16 cellular contexts compared by ENCODE assay signal in the genomic region with DNA sequence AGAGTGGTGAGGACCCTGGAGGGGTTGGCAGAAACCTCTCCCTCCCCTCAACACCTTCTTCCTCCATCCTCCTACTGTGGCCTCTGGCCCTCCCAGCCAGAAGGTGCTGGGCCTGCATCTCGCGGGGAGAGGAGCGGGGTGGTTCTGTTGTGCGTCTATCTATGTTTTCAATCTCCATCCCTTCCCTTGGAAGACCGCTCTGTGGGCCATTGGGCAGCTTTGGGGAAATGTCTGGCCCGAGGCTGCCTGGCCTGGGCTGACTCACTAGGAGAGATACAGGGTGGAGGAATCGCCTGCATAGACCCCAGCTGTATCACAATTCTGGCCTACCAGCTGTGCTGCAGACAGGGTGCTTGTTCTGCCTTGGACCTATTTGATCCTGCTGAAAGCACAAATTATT. TPM values are rescaled to one million over a fixed set of nuclear protein-coding genes. Genes with fewer than 3 reads are reported as not detected.
A peak's percentile ranks its signal among the peaks of the same experiment; 100 is the strongest.
DNase-seq lines count a peak whose midpoint lies in the region; ATAC-seq and TF ChIP-seq lines count a peak whose summit lies in the region.
"Had no signal": no experiment of that assay in that cellular context is flagged by ENCODE, and none has a peak within 500 bp of the region (broad histone marks: within the 10 kb centered on the region; RNA-seq: fewer than 3 reads in every experiment).

No MANE protein-coding gene starts in this region.

- H3K27me3 Mint-ChIP-seq in GM23338 (ENCODE audit: insufficient read depth, low read depth, poor library complexity): peaks cover 25% of the 10 kb centered on the region
- H3K27me3 Mint-ChIP-seq in neural crest cell (ENCODE audit: low read depth): peaks cover 29% of the 10 kb centered on the region

- H3K9me3 Mint-ChIP-seq in GM23338 (no peaks in the 10 kb centered on the region), neural crest cell (no peaks in the 10 kb centered on the region)
- H3K9me3 Mint-ChIP-seq: CD4-positive, alpha-beta T cell had no signal

- H3K9me2 ChIP-seq in GM23338 (ENCODE audit: insufficient read depth): no peaks in the 10 kb centered on the region

- H3K4me3 ChIP-seq in BE2C (ENCODE audit: low read depth, low read length): no peak overlapping the region
- H3K4me3 ChIP-seq in GM23338: no peak overlapping the region
- H3K4me3 ChIP-seq: GM23248, HAP-1, K562 had no signal

- peaks cover 39% of the 10 kb centered on the region for H3K79me2 ChIP-seq in GM23338 (replicated peaks; ENCODE audit: insufficient read depth)

- peaks cover 6% of the 10 kb centered on the region for H3K27me3 ChIP-seq in BE2C
- H3K27me3 ChIP-seq in GM23338 (ENCODE audit: insufficient read depth): peaks cover 22% of the 10 kb centered on the region

- H3K36me3 ChIP-seq in BE2C: no peaks in the 10 kb centered on the region
- no peaks in the 10 kb centered on the region for H3K36me3 ChIP-seq in GM23338 (ENCODE audit: insufficient read depth)
- H3K36me3 ChIP-seq: HAP-1 had no signal

- H3F3A ChIP-seq in GM23338 (replicated peaks; ENCODE audit: low read depth): peaks cover 6% of the 10 kb centered on the region; the same call in 1 of the 2 replicates

- H3K4me3 Mint-ChIP-seq in GM23338: no peak overlapping the region
- H3K4me3 Mint-ChIP-seq in neural crest cell: peak overlapping the region; percentile 10
- H3K4me3 Mint-ChIP-seq: B cell; CD4-positive, alpha-beta T cell had no signal

- peaks cover 27% of the 10 kb centered on the region for H3K4me1 Mint-ChIP-seq in GM23338
- H3K4me1 Mint-ChIP-seq in neural crest cell: peaks cover 30% of the 10 kb centered on the region

- H4K20me1 ChIP-seq in GM23338 (replicated peaks; ENCODE audit: insufficient read depth): peaks cover 17% of the 10 kb centered on the region

- peaks cover 20% of the 10 kb centered on the region for H3K4me1 ChIP-seq in BE2C
- peaks cover 19% of the 10 kb centered on the region for H3K4me1 ChIP-seq in GM23338 (ENCODE audit: insufficient read depth)

- DNase-seq in BE2C (peak; percentile 42), GM23338 (ENCODE audit: low spot score) (no peak), SK-N-DZ (ENCODE audit: low spot score) (peak; percentile 48), neural crest cell (ENCODE audit: low read depth, low spot score) (no peak), NCI-H1930 (lab: John Stamatoyannopoulos, UW) (no peak), SKM-1 treated with dmso at 0.1 percent for 144 hours (lab: John Stamatoyannopoulos, UW; ENCODE audit: unreplicated experiment) (no peak)
- no peak for DNase-seq in effector CD4-positive, alpha-beta T cell
- DNase-seq in stimulated activated CD4-positive, alpha-beta T cell treated with anti-CD3 and anti-CD28 coated beads, Interleukin-12 subunit alpha, Interleukin-12 subunit beta, amount 100 ng/mL, for 4 hours: no peak
- DNase-seq: Caco-2; CD4-positive, alpha-beta T cell; GM23248 had no signal

- H3K36me3 Mint-ChIP-seq in GM23338 (ENCODE audit: low read depth) (no peaks in the 10 kb centered on the region; the same call in 2 of the 3 replicates), neural crest cell (ENCODE audit: low read depth) (no peaks in the 10 kb centered on the region)

- no peak overlapping the region for H2AFZ ChIP-seq in GM23338
- H2AFZ ChIP-seq: GM23248 had no signal

- peak overlapping the region; percentile 62 for H3K4me2 ChIP-seq in GM23338

- TF ChIP-seq CTCF in BE2C (IDR thresholded peaks at IDR 0.05; ENCODE audit: low read depth, low read length) (no peak), GM23338 (conservative IDR thresholded peaks at IDR 0.05; ENCODE audit: low read depth in 2 of 2) (no peak), neural crest cell (conservative IDR thresholded peaks at IDR 0.05) (no peak)

- H3K9me3 ChIP-seq in BE2C: no peaks in the 10 kb centered on the region
- H3K9me3 ChIP-seq: Caco-2, HAP-1 had no signal

- ATAC-seq in GM23338: no peak
- ATAC-seq: K562 had no signal

- H3K27ac Mint-ChIP-seq in GM23338 (no peak overlapping the region), neural crest cell (ENCODE audit: unreplicated experiment) (no peak overlapping the region)
- H3K27ac Mint-ChIP-seq: B cell; CD4-positive, alpha-beta T cell had no signal

- H3K27ac ChIP-seq in GM23338 (ENCODE audit: low read depth): no peak overlapping the region
- H3K27ac ChIP-seq: C4-2B, GM23248, HL-60 had no signal

TF ChIP-seq in GM23338, 12 proteins besides CTCF, POLR2A, EP300 and RAD21:
- no peak for TF ChIP-seq STAT1 (IDR thresholded peaks at IDR 0.05; ENCODE audit: unreplicated experiment)
- TF ChIP-seq NANOG (IDR thresholded peaks at IDR 0.05; ENCODE audit: borderline replicate concordance): no peak
- TF ChIP-seq ZNF114 (CRISPR knock-in tag; IDR thresholded peaks at IDR 0.05): no peak
- TF ChIP-seq EZH2 (IDR thresholded peaks at IDR 0.05; ENCODE audit: low read depth, unreplicated experiment): no peak
- TF ChIP-seq ZNF331 (CRISPR knock-in tag; IDR thresholded peaks at IDR 0.05; ENCODE audit: low read depth): no peak
- TF ChIP-seq, protein P1, sequence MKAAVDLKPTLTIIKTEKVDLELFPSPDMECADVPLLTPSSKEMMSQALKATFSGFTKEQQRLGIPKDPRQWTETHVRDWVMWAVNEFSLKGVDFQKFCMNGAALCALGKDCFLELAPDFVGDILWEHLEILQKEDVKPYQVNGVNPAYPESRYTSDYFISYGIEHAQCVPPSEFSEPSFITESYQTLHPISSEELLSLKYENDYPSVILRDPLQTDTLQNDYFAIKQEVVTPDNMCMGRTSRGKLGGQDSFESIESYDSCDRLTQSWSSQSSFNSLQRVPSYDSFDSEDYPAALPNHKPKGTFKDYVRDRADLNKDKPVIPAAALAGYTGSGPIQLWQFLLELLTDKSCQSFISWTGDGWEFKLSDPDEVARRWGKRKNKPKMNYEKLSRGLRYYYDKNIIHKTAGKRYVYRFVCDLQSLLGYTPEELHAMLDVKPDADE (IDR thresholded peaks at IDR 0.05): no peak
TF ChIP-seq in GM23338: peak in this region for 0.

RNA-seq across cellular contexts. Expression of gene DAB2IP, which starts 48.4 kb away (rescaled TPM):
- polyA plus RNA-seq in BE2C (2012; ENCODE audit: insufficient read depth, insufficient read length, low read depth): 65.5 TPM
- 35.1 and 42.8 TPM in 2 replicates for total RNA-seq in GM23338 (2014; rRNA removed; shearing (Covaris generic))
- 8.9 and 11.4 TPM in 2 replicates for polyA plus RNA-seq in GM23338 (2016; fragmentation: Nextera tagmentation; extraction: Ambion mirVana)
- 19.9 and 27.0 TPM in 2 replicates for polyA plus RNA-seq in SK-N-DZ (2014; cell fraction: cytosol; rRNA removed)
- 18.5 and 25.6 TPM in 2 replicates for polyA plus RNA-seq in SK-N-DZ (2014; cell fraction: nucleus; rRNA removed)
- total RNA-seq in neural crest cell: 46.4 and 48.3 TPM in 2 replicates

Comparison
In these comparisons a context has a peak if more than half of its experiments do, and no peak if none do; other contexts are left out.
1. DNase-seq: peak in BE2C (single experiment) and SK-N-DZ (single experiment); none in GM23338 (single experiment), neural crest cell (single experiment), effector CD4-positive, alpha-beta T cell (single experiment), NCI-H1930 (0 of 2), stimulated activated CD4-positive, alpha-beta T cell treated with anti-CD3 and anti-CD28 coated beads, Interleukin-12 subunit alpha, Interleukin-12 subunit beta, amount 100 ng/mL, for 4 hours (single experiment) and SKM-1 treated with dmso at 0.1 percent for 144 hours (single experiment).